ENCODE assay signal across 8 cellular contexts in genomic region chr1:39238476-39238875, GRCh38. TPM values are rescaled to one million over a fixed set of nuclear protein-coding genes. Genes with fewer than 3 reads are reported as not detected.
DNase-seq lines count a peak whose midpoint lies in the region; ATAC-seq and TF ChIP-seq lines count a peak whose summit lies in the region.
"Had no signal": no experiment of that assay in that cellular context is flagged by ENCODE, and none has a peak within 500 bp of the region (broad histone marks: within the 10 kb centered on the region; RNA-seq: fewer than 3 reads in every experiment).

No MANE protein-coding gene starts in this region.

- H3K9ac ChIP-seq in trophoblast cell (ENCODE audit: low read length): no peak overlapping the region

- H3K27ac ChIP-seq in sigmoid colon: peak overlapping the region in 3 of 4 donors; percentile 34 to 57 (median 52)
- H3K27ac ChIP-seq in trophoblast cell (ENCODE audit: low read depth, low read length): no peak overlapping the region

- no peak overlapping the region for H4K91ac ChIP-seq in trophoblast cell (ENCODE audit: low read depth, low read length)

- H3K79me2 ChIP-seq in trophoblast cell (ENCODE audit: control insufficient read depth, insufficient read depth, low read length, poor library complexity): no peaks in the 10 kb centered on the region

- no peak overlapping the region for H3K14ac ChIP-seq in trophoblast cell (ENCODE audit: low read length)

- no peak for TF ChIP-seq CTCF in sigmoid colon (IDR thresholded peaks at IDR 0.05)

- H3K79me1 ChIP-seq in trophoblast cell (ENCODE audit: low read length): no peaks in the 10 kb centered on the region

- ATAC-seq in HG03432 (IDR thresholded peaks at IDR 0.05; ENCODE audit: unreplicated experiment): no peak

- H2BK5ac ChIP-seq in trophoblast cell (ENCODE audit: low read depth, low read length, poor library complexity): no peak overlapping the region

- DNase-seq in HT1080 (ENCODE audit: low read depth): peak; percentile 80
- DNase-seq in amniotic epithelial cell (ENCODE audit: low read depth): peak; percentile 75
- DNase-seq in head of caudate nucleus: peak; percentile 23 to 89 (median 72)
- DNase-seq in sigmoid colon: no peak
- no peak for DNase-seq in trophoblast cell
- no peak for DNase-seq in GM19240 (ENCODE audit: insufficient read length, low spot score)
- DNase-seq: Kasumi-1 had no signal

- peaks cover 0 to 39% (median 27%) of the 10 kb centered on the region in 4 donors for H3K4me1 ChIP-seq in sigmoid colon
- H3K4me1 ChIP-seq in trophoblast cell (ENCODE audit: control insufficient read depth in 1 of 2, insufficient read depth in 2 of 2, low read length in 2 of 2): no peaks in the 10 kb centered on the region

- intact Hi-C loops in head of caudate nucleus (cut with DNase I) (no loop called here), sigmoid colon (cut with DNase I) (no loop called here)

- no peak overlapping the region for H2AFZ ChIP-seq in trophoblast cell (ENCODE audit: insufficient read depth, low read length, poor library complexity)

- H3K36me3 ChIP-seq in sigmoid colon (peaks cover 0 to 6% (median 0%) of the 10 kb centered on the region in 4 donors), trophoblast cell (ENCODE audit: control insufficient read depth in 1 of 2, insufficient read depth in 2 of 2, low read length in 2 of 2) (peaks cover 2% of the 10 kb centered on the region in 2 experiments)

- H3K27me3 ChIP-seq in sigmoid colon (no peaks in the 10 kb centered on the region), trophoblast cell (ENCODE audit: insufficient read depth, low read length) (no peaks in the 10 kb centered on the region)

- no peak overlapping the region for H3K18ac ChIP-seq in trophoblast cell (ENCODE audit: low read length)

- no peak overlapping the region for H3K4me2 ChIP-seq in trophoblast cell (ENCODE audit: low read length)

- no peak for TF ChIP-seq EP300 in sigmoid colon (IDR thresholded peaks at IDR 0.05)

- no peak for TF ChIP-seq POLR2A in sigmoid colon (IDR thresholded peaks at IDR 0.05)

- no peak overlapping the region for H4K12ac ChIP-seq in trophoblast cell (ENCODE audit: low read depth, low read length)

- no peak overlapping the region for H3K4ac ChIP-seq in trophoblast cell (ENCODE audit: low read depth, low read length)

- 56 to 63% methylated on average over 1 of the region's 1 CpG for WGBS in sigmoid colon, 2 donors
- no CpG with 5 or more reads among the region's 1 CpG for WGBS in trophoblast cell (ENCODE audit: extremely low coverage, insufficient coverage, insufficient read length)

- H2AK5ac ChIP-seq in trophoblast cell (ENCODE audit: low read length): no peak overlapping the region

- no peaks in the 10 kb centered on the region for H3K9me3 ChIP-seq in sigmoid colon
- H3K9me3 ChIP-seq in trophoblast cell (ENCODE audit: insufficient read depth, low read depth, low read length): no peaks in the 10 kb centered on the region

- no peak overlapping the region for H4K8ac ChIP-seq in trophoblast cell (ENCODE audit: low read depth, low read length)

- no peak overlapping the region for H3K23ac ChIP-seq in trophoblast cell (ENCODE audit: low read length)

- no peak overlapping the region for H3K4me3 ChIP-seq in sigmoid colon
- H3K4me3 ChIP-seq in trophoblast cell (ENCODE audit: low read depth, low read length): no peak overlapping the region

- no peak overlapping the region for H2BK12ac ChIP-seq in trophoblast cell (ENCODE audit: low read length)

- H2BK120ac ChIP-seq in trophoblast cell (ENCODE audit: insufficient read depth, low read length, poor library complexity): no peak overlapping the region

RNA-seq across cellular contexts. Expression of gene MACF1, which starts 34.0 kb away (rescaled TPM):
- total RNA-seq in HT1080 (2014; rRNA removed; shearing (Covaris generic)): 137 and 148 TPM in 2 replicates
- polyA plus RNA-seq in HT1080 (2015; cell fraction: cytosol; rRNA removed): 54.9 and 63.9 TPM in 2 replicates
- polyA plus RNA-seq in HT1080 (2015; cell fraction: nucleus; rRNA removed): 349 and 380 TPM in 2 replicates
- total RNA-seq in sigmoid colon: 100 to 1,000 TPM; 292 to 657 (median 428) TPM
- 10 to 100 TPM; 16.0 to 74.1 (median 18.0) TPM for polyA plus RNA-seq in sigmoid colon
- polyA plus RNA-seq in trophoblast cell (2013): 51.7 and 53.8 TPM in 2 replicates

Comparison
In these comparisons a context has a peak if more than half of its experiments do, and no peak if none do; other contexts are left out.
1. DNase-seq: peak in HT1080 (single experiment), amniotic epithelial cell (single experiment) and head of caudate nucleus (42 of 42); none in sigmoid colon (single experiment), trophoblast cell (0 of 2) and GM19240 (single experiment).